In the genomic region with DNA sequence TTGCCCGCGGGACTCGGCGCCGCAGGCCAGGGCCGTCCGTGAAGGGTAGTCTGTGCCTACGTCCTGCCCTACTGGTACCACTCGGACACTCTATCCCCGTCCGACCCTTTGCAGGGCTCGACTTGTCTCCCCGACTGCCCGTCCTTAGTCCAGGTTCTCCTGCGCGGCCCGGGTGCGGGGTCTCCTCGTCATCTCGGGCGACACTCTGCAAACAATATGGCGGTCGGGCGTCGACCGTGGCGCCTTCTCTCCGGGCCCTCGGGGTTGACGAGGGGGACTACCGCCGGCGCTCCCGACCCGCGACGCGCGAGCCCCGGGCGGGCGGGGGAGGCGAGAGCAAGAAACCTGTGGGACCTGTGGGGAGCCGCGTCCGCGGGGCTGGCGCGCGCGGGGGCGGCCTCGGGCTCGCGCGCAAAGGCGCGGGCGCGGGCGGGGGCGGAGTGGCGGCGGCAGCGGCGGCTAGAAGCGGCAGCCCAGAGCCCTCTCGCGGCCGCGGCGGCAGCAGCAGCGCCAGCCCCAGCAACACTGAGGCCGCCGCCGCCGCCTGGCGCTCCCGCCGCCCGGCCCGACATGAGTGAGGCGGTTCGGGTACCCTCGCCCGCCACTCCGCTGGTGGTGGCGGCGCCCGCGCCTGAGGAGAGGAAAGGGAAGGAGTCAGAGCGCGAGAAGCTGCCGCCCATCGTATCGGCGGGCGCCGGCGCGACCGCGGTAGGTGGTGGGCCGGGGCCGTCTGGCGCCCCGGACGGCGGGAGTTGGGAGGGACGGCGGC, we compare ENCODE assay signal across 8 cellular contexts. TPM values are rescaled to one million over a fixed set of nuclear protein-coding genes. Genes with fewer than 3 reads are reported as not detected.
DNase-seq lines count a peak whose midpoint lies in the region; ATAC-seq and TF ChIP-seq lines count a peak whose summit lies in the region.

A gene with protein sequence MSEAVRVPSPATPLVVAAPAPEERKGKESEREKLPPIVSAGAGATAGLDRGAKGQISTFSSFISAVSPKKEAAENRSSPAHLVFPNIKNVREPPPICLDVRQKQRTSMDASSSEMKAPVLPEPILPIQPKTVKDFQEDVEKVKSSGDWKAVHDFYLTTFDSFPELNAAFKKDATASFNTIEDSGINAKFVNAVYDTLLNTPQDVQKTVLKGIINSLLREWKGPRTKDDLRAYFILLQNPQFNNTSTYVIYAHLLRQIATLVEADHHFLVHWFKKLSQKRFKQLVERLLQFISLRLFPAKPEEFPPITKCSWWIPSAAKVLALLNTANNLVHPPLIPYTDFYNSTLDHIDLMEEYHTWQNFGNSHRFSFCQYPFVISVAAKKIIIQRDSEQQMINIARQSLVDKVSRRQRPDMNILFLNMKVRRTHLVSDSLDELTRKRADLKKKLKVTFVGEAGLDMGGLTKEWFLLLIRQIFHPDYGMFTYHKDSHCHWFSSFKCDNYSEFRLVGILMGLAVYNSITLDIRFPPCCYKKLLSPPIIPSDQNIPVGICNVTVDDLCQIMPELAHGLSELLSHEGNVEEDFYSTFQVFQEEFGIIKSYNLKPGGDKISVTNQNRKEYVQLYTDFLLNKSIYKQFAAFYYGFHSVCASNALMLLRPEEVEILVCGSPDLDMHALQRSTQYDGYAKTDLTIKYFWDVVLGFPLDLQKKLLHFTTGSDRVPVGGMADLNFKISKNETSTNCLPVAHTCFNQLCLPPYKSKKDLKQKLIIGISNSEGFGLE (plus strand): TSS at position 476 of the 769 bp plus-strand sequence. CDS start 95 bp downstream, at position 571.

- peak within 1 kb of the TSS; percentile 100 for H3K27ac ChIP-seq in lower lobe of right lung

- intact Hi-C loops in lower lobe of right lung (cut with DNase I) = no loop called here

- no peaks in the 10 kb centered on the region for H3K27me3 ChIP-seq in lower lobe of right lung (ENCODE audit: low read depth)

- peaks cover 11% of the 10 kb centered on the region for H3K4me1 ChIP-seq in lower lobe of right lung

- H3K36me3 ChIP-seq in lower lobe of right lung = no peaks in the 10 kb centered on the region

- ATAC-seq in GM18517 (IDR thresholded peaks at IDR 0.05; ENCODE audit: unreplicated experiment) (peak; percentile 80), HG03039 (IDR thresholded peaks at IDR 0.05; ENCODE audit: unreplicated experiment) (peak; percentile 90), lower lobe of right lung (peak; percentile 94 to 95)

- TF ChIP-seq CTCF in lower lobe of right lung (IDR thresholded peaks at IDR 0.05) = peak; percentile 32

- peak within 1 kb of the TSS; percentile 80 for H3K4me3 ChIP-seq in lower lobe of right lung

- DNase-seq in AG08395 (ENCODE audit: low spot score) (peak; percentile 76), NCI-H2227 treated with DMSO at 0.1 percent for 48 hours (lab: John Stamatoyannopoulos, UW) (peak; percentile 68), dermis microvascular lymphatic vessel endothelial cell (ENCODE audit: low read depth in 2 of 2) (peak; percentile 33 to 83), lower lobe of right lung (peak; percentile 90)
- DNase-seq in activated CD4-positive, alpha-beta T cell treated with anti-CD3 and anti-CD28 coated beads, Interleukin-2, amount 50 U/mL, for 24 hours (ENCODE audit: low read depth in 1 of 2, low spot score in 1 of 2) = peak; percentile 60 to 65
- DNase-seq in stimulated activated CD4-positive, alpha-beta T cell treated with anti-CD3 and anti-CD28 coated beads, TNF-alpha, amount 100 ng/mL, for 1 hour (ENCODE audit: low read depth in 3 of 3, low spot score in 1 of 3) = peak; percentile 47 to 78 (median 66)

- H3K9me3 ChIP-seq in lower lobe of right lung = no peaks in the 10 kb centered on the region

RNA-seq across cellular contexts. Expression of the gene that starts here (rescaled TPM):
- 4.1 and 6.2 TPM in 2 replicates for total RNA-seq in dermis microvascular lymphatic vessel endothelial cell
- total RNA-seq in lower lobe of right lung = 8.4 TPM

Comparison
In these comparisons a context has a peak if more than half of its experiments do, and no peak if none do; other contexts are left out.
1. Peak in every context shown above with its lines: DNase-seq, ATAC-seq, H3K4me3 ChIP-seq and H3K27ac ChIP-seq.